In the genomic region with DNA sequence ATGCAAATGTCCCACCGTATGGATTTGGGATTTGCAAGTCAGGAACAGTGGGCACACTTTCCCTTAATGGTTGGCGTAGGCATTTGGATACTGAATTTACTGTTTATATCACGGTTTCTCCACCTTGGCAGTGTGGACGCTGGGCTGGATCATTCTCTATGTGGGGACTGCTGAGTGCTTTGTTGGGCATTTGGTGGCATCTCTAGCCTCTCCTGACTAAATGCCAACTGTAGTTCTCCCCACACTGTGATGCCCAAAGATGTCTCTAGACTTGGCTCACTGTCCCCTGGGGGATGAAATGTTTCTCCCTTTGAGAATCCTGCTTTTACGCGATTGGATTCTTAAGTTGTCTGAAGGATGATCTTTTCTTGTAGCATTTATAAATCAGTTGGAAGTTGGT, we compare ENCODE assay signal across 22 cellular contexts. TPM values are rescaled to one million over a fixed set of nuclear protein-coding genes. Genes with fewer than 3 reads are reported as not detected.
"Had no signal": no experiment of that assay in that cellular context is flagged by ENCODE, and none has a peak within 500 bp of the region (broad histone marks: within the 10 kb centered on the region; RNA-seq: fewer than 3 reads in every experiment).

No MANE protein-coding gene starts in this region.

- H3K4me1 ChIP-seq: SJCRH30 had no signal

- H3K4me3 ChIP-seq: SJCRH30 had no signal

- H3K9me3 ChIP-seq: SJCRH30 had no signal

- H3K36me3 ChIP-seq: SJCRH30 had no signal

- DNase-seq: KBM-7, MV-4-11, NCI-H1048, NCI-H1105, NCI-H1417, NCI-H1436 treated with DMSO at 0.1 percent for 48 hours, NCI-H1694, NCI-H187 treated with DMSO at 0.1 percent for 48 hours, NCI-H2029 treated with DMSO at 0.1 percent for 48 hours, NCI-H2171 treated with DMSO at 0.1 percent for 48 hours, NCI-H345, NCI-H446 treated with DMSO at 0.1 percent for 48 hours, NCI-H510A treated with DMSO at 0.1 percent for 48 hours, NCI-H526 treated with DMSO at 0.1 percent for 48 hours, NCI-H748 treated with DMSO at 0.1 percent for 48 hours, RPMI8226, SHP77 treated with DMSO at 0.1 percent for 48 hours, SJCRH30, T-helper 1 cell had no signal

- H3K27ac ChIP-seq: SJCRH30 had no signal

- ATAC-seq: SK-N-SH treated with all-trans-retinoic acid at 6 μM for 48 hours had no signal

- H3K27me3 ChIP-seq: SJCRH30 had no signal

RNA-seq across cellular contexts. Expression of gene RBFOX1, which starts 49.0 kb away (rescaled TPM):
- total RNA-seq: HT-29, MCF 10A had no signal
